ENCODE assay signal across 24 cellular contexts in genomic region chr9:16139781-16140180, GRCh38.
A peak's percentile ranks its signal among the peaks of the same experiment; 100 is the strongest.
DNase-seq lines count a peak whose midpoint lies in the region; ATAC-seq and TF ChIP-seq lines count a peak whose summit lies in the region.
"Had no signal": no experiment of that assay in that cellular context is flagged by ENCODE, and none has a peak within 500 bp of the region (broad histone marks: within the 10 kb centered on the region; RNA-seq: fewer than 3 reads in every experiment).

No MANE protein-coding gene starts in this region.

- H3K4me3 ChIP-seq in AG04450 (ENCODE audit: low read depth, low read length) (no peak overlapping the region), cardiac fibroblast (replicated peaks in 1 of 2; ENCODE audit: low read depth in 2 of 2, low read length in 2 of 2) (no peak overlapping the region), right cardiac atrium (ENCODE audit: low read length) (no peak overlapping the region), adrenal gland (no peak overlapping the region)
- H3K4me3 ChIP-seq: ascending aorta; BLaER1 treated with 17β-estradiol and CSF1 and Interleukin-3, amounts not matched to agents 10 nM and 100 nM; esophagus muscularis mucosa; mucosa of descending colon; sigmoid colon; SJSA1 had no signal

- peak overlapping the region; percentile 8 for H3K27ac Mint-ChIP-seq in osteocyte (ENCODE audit: unreplicated experiment)
- H3K27ac Mint-ChIP-seq: activated naive CD4-positive, alpha-beta T cell treated with anti-CD3 and anti-CD28 coated beads for 36 hours; effector memory CD8-positive, alpha-beta T cell had no signal

- H3K9me3 ChIP-seq in AG04450 (ENCODE audit: control insufficient read depth, insufficient read depth, low read length): no peaks in the 10 kb centered on the region; the same call in 1 of the 2 replicates
- no peaks in the 10 kb centered on the region for H3K9me3 ChIP-seq in right cardiac atrium (ENCODE audit: control insufficient read depth, low read length)
- H3K9me3 ChIP-seq in adrenal gland (replicated peaks in 1 of 3): no peaks in the 10 kb centered on the region
- H3K9me3 ChIP-seq: ascending aorta; BLaER1 treated with 17β-estradiol and CSF1 and Interleukin-3, amounts not matched to agents 10 nM and 100 nM; esophagus muscularis mucosa; mucosa of descending colon; sigmoid colon; SJSA1 had no signal

- no peak for DNase-seq in AG04450 (ENCODE audit: low read depth, low spot score)
- DNase-seq in cardiac fibroblast (ENCODE audit: low read depth in 2 of 2): peak; percentile 18 to 44
- peak; percentile 36 to 70 (median 56) for DNase-seq in right cardiac atrium
- DNase-seq in osteocyte (ENCODE audit: extremely low spot score, unreplicated experiment): no peak
- no peak for DNase-seq in amygdala (lab: John Stamatoyannopoulos, UW)
- DNase-seq in adrenal gland: no peak
- DNase-seq in foreskin melanocyte: no peak
- DNase-seq in omental fat pad (ENCODE audit: low spot score): no peak
- DNase-seq: ACHN; activated naive CD4-positive, alpha-beta T cell treated with anti-CD3 and anti-CD28 coated beads for 36 hours; activated T-cell treated with anti-CD3 and anti-CD28 coated beads, Interleukin-2, amount 50 U/mL, for 4 hours; effector memory CD8-positive, alpha-beta T cell; H7; head of caudate nucleus; mucosa of descending colon; NCI-H2081 treated with DMSO at 0.1 percent for 48 hours; NCI-H446 treated with DMSO at 0.1 percent for 48 hours; sigmoid colon; substantia nigra; T-helper 1 cell had no signal

- H3K27me3 ChIP-seq in AG04450 (ENCODE audit: control insufficient read depth, insufficient read depth, low read length) (no peaks in the 10 kb centered on the region), right cardiac atrium (ENCODE audit: control insufficient read depth, insufficient read depth) (no peaks in the 10 kb centered on the region), adrenal gland (no peaks in the 10 kb centered on the region)
- H3K27me3 ChIP-seq: ascending aorta; BLaER1 treated with 17β-estradiol and CSF1 and Interleukin-3, amounts not matched to agents 10 nM and 100 nM; esophagus muscularis mucosa; sigmoid colon; SJSA1 had no signal

- peaks cover 28% of the 10 kb centered on the region for H3K4me1 Mint-ChIP-seq in osteocyte (ENCODE audit: unreplicated experiment)

- H3K27ac ChIP-seq in AG04450 (ENCODE audit: low read depth, low read length) (peak overlapping the region; percentile 4), right cardiac atrium (ENCODE audit: low read length) (no peak overlapping the region), adrenal gland (no peak overlapping the region)
- H3K27ac ChIP-seq: BLaER1 treated with 17β-estradiol and CSF1 and Interleukin-3, amounts not matched to agents 10 nM and 100 nM; sigmoid colon; SJSA1 had no signal

- TF ChIP-seq CTCF in AG04450 (IDR thresholded peaks at IDR 0.05; ENCODE audit: low read depth, low read length): no peak
- TF ChIP-seq CTCF in cardiac fibroblast (IDR thresholded peaks at IDR 0.05; ENCODE audit: low read depth, low read length): no peak
- no peak for TF ChIP-seq CTCF in osteocyte (IDR thresholded peaks at IDR 0.05)
- no peak for TF ChIP-seq CTCF in adrenal gland (IDR thresholded peaks at IDR 0.05)
- TF ChIP-seq CTCF in omental fat pad (IDR thresholded peaks at IDR 0.05): no peak

- 65% methylated on average over 5 of the region's 5 CpGs for WGBS in right cardiac atrium
- 73 to 90% (median 84%) methylated on average over 5 of the region's 5 CpGs for WGBS in adrenal gland, 4 donors

- no peak for TF ChIP-seq POLR2A in adrenal gland (IDR thresholded peaks at IDR 0.05)

- no peaks in the 10 kb centered on the region for H3K27me3 Mint-ChIP-seq in osteocyte (ENCODE audit: unreplicated experiment)
- H3K27me3 Mint-ChIP-seq: effector memory CD8-positive, alpha-beta T cell had no signal

- ATAC-seq in right cardiac atrium (peak; percentile 41 to 71), omental fat pad (ENCODE audit: low FRiP score) (no peak)
- ATAC-seq: activated T-cell treated with anti-CD3 and anti-CD28 coated beads, Interleukin-2, amount 50 U/mL, for 4 hours; effector memory CD8-positive, alpha-beta T cell; mucosa of descending colon had no signal

- no peaks in the 10 kb centered on the region for H3K36me3 ChIP-seq in adrenal gland (replicated peaks in 1 of 2)
- H3K36me3 ChIP-seq: ascending aorta; BLaER1 treated with 17β-estradiol and CSF1 and Interleukin-3, amounts not matched to agents 10 nM and 100 nM; esophagus muscularis mucosa; sigmoid colon; SJSA1 had no signal

- POLR2A ChIA-PET in AG04450 (lab: Yijun Ruan, JAX): interaction anchor here (1.1 kb wide), 1 partner anchor 11 kb away, joined by 3 read pairs; no protein-coding TSS in a partner anchor

- CTCF ChIA-PET in AG04450 (lab: Charles Lee): interaction anchor here (1.6 kb wide), 1 partner anchor 266 kb away, joined by 5 read pairs; no protein-coding TSS in a partner anchor

- H3K9me3 Mint-ChIP-seq in osteocyte (ENCODE audit: unreplicated experiment): no peaks in the 10 kb centered on the region
- H3K9me3 Mint-ChIP-seq: activated naive CD4-positive, alpha-beta T cell treated with anti-CD3 and anti-CD28 coated beads for 36 hours; activated T-cell treated with anti-CD3 and anti-CD28 coated beads, Interleukin-2, amount 50 U/mL, for 4 hours had no signal

- no peaks in the 10 kb centered on the region for H3K36me3 Mint-ChIP-seq in osteocyte (ENCODE audit: unreplicated experiment)

- no peak overlapping the region for H3K4me3 Mint-ChIP-seq in osteocyte (ENCODE audit: unreplicated experiment)
- H3K4me3 Mint-ChIP-seq: activated naive CD4-positive, alpha-beta T cell treated with anti-CD3 and anti-CD28 coated beads for 36 hours; activated T-cell treated with anti-CD3 and anti-CD28 coated beads, Interleukin-2, amount 50 U/mL, for 4 hours; effector memory CD8-positive, alpha-beta T cell had no signal

- intact Hi-C loops in right cardiac atrium (cut with DNase I): loop anchor here in 1 of 4 donors (10.0 kb wide), 1 partner anchor 265 kb away; no protein-coding TSS in a partner anchor
- intact Hi-C loops in adrenal gland (cut with DNase I): loop anchor here in 1 of 2 donors (5.0 kb wide), 1 partner anchor 267 kb away; no protein-coding TSS in a partner anchor

- peaks cover 1% of the 10 kb centered on the region for H3K4me1 ChIP-seq in right cardiac atrium (ENCODE audit: control insufficient read depth, insufficient read depth, low read length)
- no peaks in the 10 kb centered on the region for H3K4me1 ChIP-seq in adrenal gland (replicated peaks in 1 of 2)

Comparison
In these comparisons a context has a peak if more than half of its experiments do, and no peak if none do; other contexts are left out.
1. DNase-seq: peak in cardiac fibroblast (2 of 2) and right cardiac atrium (3 of 3); none in AG04450 (single experiment), osteocyte (single experiment), amygdala (0 of 56), adrenal gland (0 of 7), foreskin melanocyte (single experiment) and omental fat pad (single experiment).